ENCODE assay signal across 9 cellular contexts in the genomic region with DNA sequence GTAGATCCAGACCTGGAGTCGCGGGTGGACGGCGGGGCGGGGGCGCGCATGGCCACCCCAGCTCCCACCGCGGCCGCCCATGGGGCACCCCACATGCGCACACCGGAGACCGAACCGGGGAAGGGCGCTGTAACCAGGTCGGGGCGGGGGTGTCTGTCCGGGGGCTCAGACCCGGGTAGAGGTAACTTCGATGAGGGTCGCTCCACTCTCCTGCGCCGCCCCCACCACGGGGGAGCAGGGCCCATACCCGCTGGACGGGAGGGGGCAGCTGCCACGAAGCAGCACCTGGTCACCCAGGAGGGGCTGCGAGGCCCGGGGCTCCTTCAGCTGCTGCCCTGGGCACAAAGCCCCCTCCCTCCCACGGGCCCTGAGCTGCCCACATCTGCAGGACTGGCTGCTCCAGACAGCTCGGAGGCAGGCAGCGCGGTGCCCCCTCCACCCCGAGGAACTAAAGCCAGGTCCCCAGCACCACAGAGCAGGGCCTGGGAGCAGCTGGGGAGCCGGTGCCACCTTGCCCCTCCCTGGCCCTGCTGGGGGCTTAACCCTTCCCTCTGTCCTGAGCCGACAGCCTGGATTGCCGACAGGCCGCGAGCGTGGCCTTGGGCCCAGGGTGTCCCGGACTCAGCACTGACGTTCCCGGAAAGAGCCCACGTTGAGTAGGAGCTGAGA. TPM values are rescaled to one million over a fixed set of nuclear protein-coding genes. Genes with fewer than 3 reads are reported as not detected.
DNase-seq lines count a peak whose midpoint lies in the region; ATAC-seq, FAIRE-seq and TF ChIP-seq lines count a peak whose summit lies in the region.
"Not testable (repeated sequence)": the region's sequence is repeated elsewhere in the genome, so short reads cannot be mapped to it uniquely, and the experiment has no call there.
"Had no signal": no experiment of that assay in that cellular context is flagged by ENCODE, and none has a peak within 500 bp of the region (broad histone marks: within the 10 kb centered on the region; RNA-seq: fewer than 3 reads in every experiment).

No MANE protein-coding gene starts in this region.

- peaks cover 44% of the 10 kb centered on the region for H3K36me3 Mint-ChIP-seq in activated CD4-positive, alpha-beta T cell treated with anti-CD3 and anti-CD28 coated beads, Interleukin-2, amount 10 ng/mL, durations not matched to agents 24 days and 14 days (ENCODE audit: low read depth)

- H3K36me3 ChIP-seq in breast epithelium; muscle layer of duodenum (ENCODE audit: control insufficient read depth in 1 of 2, insufficient read depth in 2 of 2, low read length in 2 of 2): not testable (repeated sequence)
- peaks cover 0 to 22% (median 8%) of the 10 kb centered on the region in 6 donors for H3K36me3 ChIP-seq in spleen

- intact Hi-C loops in activated CD4-positive, alpha-beta T cell treated with anti-CD3 and anti-CD28 coated beads, Interleukin-2, amount 10 ng/mL, durations not matched to agents 24 days and 14 days (cut with micrococcal nuclease); breast epithelium (cut with DNase I; ENCODE audit: low total_unique reads); Right ventricle myocardium superior (cut with DNase I); spleen (cut with DNase I; ENCODE audit: low total_unique reads): not testable (repeated sequence)

- DNase-seq in AG04450 (ENCODE audit: low read depth, low spot score); HTR-8/SVneo (ENCODE audit: insufficient read length, low spot score); breast epithelium (ENCODE audit: low spot score in 2 of 2); Right ventricle myocardium superior: not testable (repeated sequence)
- peak; percentile 76 for DNase-seq in activated CD4-positive, alpha-beta T cell treated with anti-CD3 and anti-CD28 coated beads, Interleukin-2, amount 10 ng/mL, durations not matched to agents 24 days and 14 days
- DNase-seq in spleen: peak; percentile 87

- POLR2A ChIA-PET in AG04450 (lab: Yijun Ruan, JAX): not testable (repeated sequence)

- CTCF ChIA-PET in AG04450 (lab: Charles Lee): not testable (repeated sequence)

- WGBS in spleen, 5 donors: 1 to 3% (median 2%) methylated on average over 13 to 21 of the region's 44 CpGs

- H3K4me1 ChIP-seq in breast epithelium (peaks cover 0 to 12% of the 10 kb centered on the region in 2 donors), spleen (peaks cover 5 to 73% (median 40%) of the 10 kb centered on the region in 6 donors)
- not testable (repeated sequence) for H3K4me1 ChIP-seq in muscle layer of duodenum (ENCODE audit: control insufficient read depth in 1 of 2, insufficient read depth in 2 of 2, low read length in 2 of 2)

- H3K27ac Mint-ChIP-seq in activated CD4-positive, alpha-beta T cell treated with anti-CD3 and anti-CD28 coated beads, Interleukin-2, amount 10 ng/mL, durations not matched to agents 24 days and 14 days: peak overlapping the region; percentile 87

- not testable (repeated sequence) for H3K27me3 ChIP-seq in AG04450 (ENCODE audit: control insufficient read depth, insufficient read depth, low read length); breast epithelium; muscle layer of duodenum (ENCODE audit: low read depth, low read length); spleen (replicated peaks in 1 of 7)

- TF ChIP-seq CTCF in AG04450 (IDR thresholded peaks at IDR 0.05; ENCODE audit: low read depth, low read length); breast epithelium (IDR thresholded peaks at IDR 0.05); spleen (IDR thresholded peaks at IDR 0.05 in 8 of 11, conservative IDR thresholded peaks at IDR 0.05 in 3 of 11): not testable (repeated sequence)

- H3K4me3 ChIP-seq in AG04450 (ENCODE audit: low read depth, low read length): peak overlapping the region; percentile 77
- peak overlapping the region; percentile 67 to 86 (median 81) for H3K4me3 ChIP-seq in breast epithelium
- peak overlapping the region; percentile 74 for H3K4me3 ChIP-seq in muscle layer of duodenum (ENCODE audit: low read depth in 1 of 2, low read length in 2 of 2)
- peak overlapping the region; percentile 50 to 82 (median 66) for H3K4me3 ChIP-seq in spleen

- peak overlapping the region; percentile 85 for H3K4me3 Mint-ChIP-seq in activated CD4-positive, alpha-beta T cell treated with anti-CD3 and anti-CD28 coated beads, Interleukin-2, amount 10 ng/mL, durations not matched to agents 24 days and 14 days

- not testable (repeated sequence) for H3K9me3 Mint-ChIP-seq in activated CD4-positive, alpha-beta T cell treated with anti-CD3 and anti-CD28 coated beads, Interleukin-2, amount 10 ng/mL, durations not matched to agents 24 days and 14 days

- peak; percentile 68 for FAIRE-seq in HTR-8/SVneo (lab: Jason Lieb, UNC)

- H3K4me1 Mint-ChIP-seq in activated CD4-positive, alpha-beta T cell treated with anti-CD3 and anti-CD28 coated beads, Interleukin-2, amount 10 ng/mL, durations not matched to agents 24 days and 14 days: peaks cover 29% of the 10 kb centered on the region

- not testable (repeated sequence) for H3K27me3 Mint-ChIP-seq in activated CD4-positive, alpha-beta T cell treated with anti-CD3 and anti-CD28 coated beads, Interleukin-2, amount 10 ng/mL, durations not matched to agents 24 days and 14 days

- H3K27ac ChIP-seq in AG04450 (ENCODE audit: low read depth, low read length): peak overlapping the region; percentile 31
- peak overlapping the region; percentile 95 to 98 for H3K27ac ChIP-seq in breast epithelium
- peak overlapping the region; percentile 83 for H3K27ac ChIP-seq in muscle layer of duodenum (ENCODE audit: low read length)
- peak overlapping the region; percentile 66 to 96 (median 91) for H3K27ac ChIP-seq in spleen

- ATAC-seq in GM21390 (IDR thresholded peaks at IDR 0.05; ENCODE audit: unreplicated experiment) (peak; percentile 8), Right ventricle myocardium superior (ENCODE audit: poor library complexity) (peak; percentile 34)

- H3K9me3 ChIP-seq in AG04450 (ENCODE audit: control insufficient read depth, insufficient read depth, low read length); breast epithelium; muscle layer of duodenum (ENCODE audit: control insufficient read depth in 1 of 2, low read length in 2 of 2); spleen: not testable (repeated sequence)

- TF ChIP-seq POLR2A in breast epithelium (IDR thresholded peaks at IDR 0.05); spleen (IDR thresholded peaks at IDR 0.05): not testable (repeated sequence)

RNA-seq across cellular contexts. Expression of a gene that starts 1.7 kb away (rescaled TPM):
- 426 and 760 TPM in 2 replicates for polyA plus RNA-seq in AG04450 (2011; rRNA removed)
- 529 and 721 TPM in 2 replicates for polyA minus RNA-seq in AG04450 (2011; rRNA and poly(A)+ RNA removed)
- 5.0 and 6.0 TPM in 2 replicates for total RNA-seq in activated CD4-positive, alpha-beta T cell treated with anti-CD3 and anti-CD28 coated beads, Interleukin-2, amount 10 ng/mL, durations not matched to agents 24 days and 14 days
- total RNA-seq in breast epithelium: 100 to 1,000 TPM; 158 to 361 (median 195) TPM
- 287 TPM for total RNA-seq in Right ventricle myocardium superior
- total RNA-seq in spleen: 100 to 1,000 TPM; 314 to 942 (median 472) TPM
- polyA plus RNA-seq in spleen: 100 to 1,000 TPM; 391 to 618 (median 599) TPM

RNA-seq across cellular contexts. Expression of a gene that starts 5.1 kb away (rescaled TPM):
- polyA plus RNA-seq in AG04450 (2011; rRNA removed) (62.1 and 81.6 TPM in 2 replicates), spleen (100 to 1,000 TPM; 314 to 496 (median 327) TPM)
- polyA minus RNA-seq in AG04450 (2011; rRNA and poly(A)+ RNA removed): 50.6 and 68.9 TPM in 2 replicates
- 241 and 256 TPM in 2 replicates for total RNA-seq in activated CD4-positive, alpha-beta T cell treated with anti-CD3 and anti-CD28 coated beads, Interleukin-2, amount 10 ng/mL, durations not matched to agents 24 days and 14 days
- total RNA-seq in breast epithelium (100 to 1,000 TPM; 129 to 321 (median 142) TPM), Right ventricle myocardium superior (83.1 TPM), spleen (100 to 1,000 TPM; 333 to 670 (median 510) TPM)

RNA-seq across cellular contexts. Expression of a gene that starts 11.3 kb away (rescaled TPM):
- polyA plus RNA-seq in AG04450 (2011; rRNA removed): 219 and 367 TPM in 2 replicates
- polyA minus RNA-seq in AG04450 (2011; rRNA and poly(A)+ RNA removed): 189 and 258 TPM in 2 replicates
- total RNA-seq in activated CD4-positive, alpha-beta T cell treated with anti-CD3 and anti-CD28 coated beads, Interleukin-2, amount 10 ng/mL, durations not matched to agents 24 days and 14 days: 659 and 674 TPM in 2 replicates
- 100 to 1,000 TPM in 2 of 3 donors, 10 to 100 TPM in 1; 81.4 to 404 (median 129) TPM for total RNA-seq in breast epithelium
- total RNA-seq in Right ventricle myocardium superior: 194 TPM
- 1,000 to 10,000 TPM in 4 of 7 donors, 100 to 1,000 TPM in 3; 507 to 1,635 (median 1,062) TPM for total RNA-seq in spleen
- 1,000 to 10,000 TPM in 1 of 3 donors, 100 to 1,000 TPM in 2; 680 to 1,006 (median 885) TPM for polyA plus RNA-seq in spleen

RNA-seq across cellular contexts. Expression of a gene that starts 19.6 kb away (rescaled TPM):
- not detected in 2 replicates for polyA plus RNA-seq in AG04450 (2011; rRNA removed)
- polyA minus RNA-seq in AG04450 (2011; rRNA and poly(A)+ RNA removed): not detected in 2 replicates
- not detected in 2 replicates for total RNA-seq in activated CD4-positive, alpha-beta T cell treated with anti-CD3 and anti-CD28 coated beads, Interleukin-2, amount 10 ng/mL, durations not matched to agents 24 days and 14 days
- total RNA-seq in breast epithelium: not detected
- total RNA-seq in Right ventricle myocardium superior: not detected
- total RNA-seq in spleen: not detected
- not detected for polyA plus RNA-seq in spleen
- total RNA-seq: subcutaneous adipose tissue had no signal

RNA-seq across cellular contexts. Expression of a gene that starts 30.0 kb away (rescaled TPM):
- polyA plus RNA-seq in AG04450 (2011; rRNA removed): 4.0 and 5.2 TPM in 2 replicates
- polyA minus RNA-seq in AG04450 (2011; rRNA and poly(A)+ RNA removed): 1.9 and 2.6 TPM in 2 replicates
- total RNA-seq in activated CD4-positive, alpha-beta T cell treated with anti-CD3 and anti-CD28 coated beads, Interleukin-2, amount 10 ng/mL, durations not matched to agents 24 days and 14 days: 136 and 142 TPM in 2 replicates
- 10 to 100 TPM; 13.0 to 63.9 (median 37.3) TPM for total RNA-seq in breast epithelium
- 6.1 TPM for total RNA-seq in Right ventricle myocardium superior
- total RNA-seq in spleen: 100 to 1,000 TPM in 6 of 7 donors, 10 to 100 TPM in 1; 53.4 to 182 (median 128) TPM
- polyA plus RNA-seq in spleen: 100 to 1,000 TPM; 127 to 250 (median 134) TPM

Comparison
In these comparisons a context has a peak if more than half of its experiments do, and no peak if none do; other contexts are left out.
1. H3K27ac ChIP-seq: peak in every context shown above with its lines; median percentile 96 in breast epithelium; 91 in spleen; 83 in muscle layer of duodenum; 31 in AG04450.
2. RNA of a gene that starts 1.7 kb away (total RNA-seq): 314 to 942 TPM in spleen, 287 TPM in Right ventricle myocardium superior (single experiment) and 158 to 361 TPM in breast epithelium; 5.0 to 6.0 TPM in activated CD4-positive, alpha-beta T cell treated with anti-CD3 and anti-CD28 coated beads, Interleukin-2, amount 10 ng/mL, durations not matched to agents 24 days and 14 days; every median in the first group is over 10 times any median in the second.
3. Peak in every context shown above with its lines, with median percentiles within 50 percentile points of each other: H3K4me3 ChIP-seq.